Comparison of ENCODE assay signal across 24 cellular contexts in the genomic region with DNA sequence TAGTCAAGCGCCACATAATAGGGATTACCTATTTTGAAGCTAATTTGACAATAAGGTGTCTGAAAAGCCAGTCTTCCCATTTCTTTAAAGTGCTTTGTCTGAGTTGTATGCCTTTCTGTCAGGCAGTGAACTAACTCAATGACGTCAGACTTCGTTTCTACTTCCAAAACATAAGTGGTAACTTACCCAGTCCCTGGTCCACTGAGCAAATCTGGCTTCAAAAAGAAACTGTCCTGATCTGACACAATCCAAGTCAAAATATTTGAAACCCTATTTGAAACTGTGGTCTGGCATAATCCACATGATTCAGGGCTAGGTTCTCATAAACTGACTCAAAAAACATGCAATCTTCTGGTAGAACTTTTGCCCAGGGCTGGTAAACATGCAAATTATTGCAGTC. TPM values are rescaled to one million over a fixed set of nuclear protein-coding genes. Genes with fewer than 3 reads are reported as not detected.
DNase-seq lines count a peak whose midpoint lies in the region; ATAC-seq, FAIRE-seq and TF ChIP-seq lines count a peak whose summit lies in the region.
"Had no signal": no experiment of that assay in that cellular context is flagged by ENCODE, and none has a peak within 500 bp of the region (broad histone marks: within the 10 kb centered on the region; RNA-seq: fewer than 3 reads in every experiment).

No MANE protein-coding gene starts in this region.

- TF ChIP-seq RAD21 in HepG2 (CRISPR knock-in tag; IDR thresholded peaks at IDR 0.05) = no peak

- POLR2A ChIA-PET in HepG2 (lab: Yijun Ruan, JAX) = no interaction called here

- H3K4me3 ChIP-seq in HepG2 (replicated peaks in 1 of 3; ENCODE audit: insufficient read depth in 1 of 3, low read depth in 2 of 3, low read length in 3 of 3) (no peak overlapping the region), right lobe of liver (no peak overlapping the region), foreskin fibroblast (ENCODE audit: low read depth in 1 of 2, low read length in 2 of 2) (no peak overlapping the region)
- H3K4me3 ChIP-seq: skin epidermis, upper lobe of left lung had no signal

- TF ChIP-seq POLR2A in HepG2 (IDR thresholded peaks at IDR 0.05; ENCODE audit: insufficient read depth in 1 of 2, low read depth in 2 of 2, low read length in 2 of 2) (no peak), right lobe of liver (IDR thresholded peaks at IDR 0.05) (no peak)

- no peaks in the 10 kb centered on the region for H3K9me3 ChIP-seq in HepG2 (ENCODE audit: low read length)
- no peaks in the 10 kb centered on the region for H3K9me3 ChIP-seq in right lobe of liver
- H3K9me3 ChIP-seq: upper lobe of left lung had no signal

- TF ChIP-seq CTCF in HepG2 (CRISPR knock-in tag; IDR thresholded peaks at IDR 0.05) (no peak), right lobe of liver (IDR thresholded peaks at IDR 0.05) (no peak), foreskin fibroblast (IDR thresholded peaks at IDR 0.05; ENCODE audit: low read depth, low read length) (no peak)

- WGBS in HepG2 (ENCODE audit: low lambda C conversion rate) = 3% methylated on average over 3 of the region's 3 CpGs
- 89% methylated on average over 3 of the region's 3 CpGs for WGBS in right lobe of liver (ENCODE audit: insufficient coverage, low coverage, low lambda C conversion rate, missing lambda C conversion rate)

- H3K4me2 ChIP-seq in HepG2 (ENCODE audit: low read depth, low read length) = no peak overlapping the region

- H3K4me1 ChIP-seq in HepG2 (ENCODE audit: insufficient read depth, low read length) = no peaks in the 10 kb centered on the region
- H3K4me1 ChIP-seq in right lobe of liver = no peaks in the 10 kb centered on the region
- H3K4me1 ChIP-seq: upper lobe of left lung had no signal

- ATAC-seq in HepG2 = no peak
- no peak for ATAC-seq in right lobe of liver
- ATAC-seq: left colon, Panc1 had no signal

- no peak for FAIRE-seq in HepG2 (lab: Jason Lieb, UNC)
- FAIRE-seq: GM12892 had no signal

- TF ChIP-seq EP300 in HepG2 (IDR thresholded peaks at IDR 0.05; ENCODE audit: low read depth in 2 of 2, low read length in 2 of 2) (no peak), HepG2 (CRISPR knock-in tag; IDR thresholded peaks at IDR 0.05; ENCODE audit: borderline replicate concordance) (no peak)

- no TSS peak for BruUV-seq in HepG2 (replicated peaks; lab: Mats Ljungman, UMichigan)

- no peak overlapping the region for H2AFZ ChIP-seq in HepG2 (ENCODE audit: low read length)

- H3K27me3 ChIP-seq in HepG2 (ENCODE audit: control insufficient read depth in 1 of 2, insufficient read depth in 2 of 2, low read length in 2 of 2) = no peaks in the 10 kb centered on the region
- H3K27me3 ChIP-seq in right lobe of liver = no peaks in the 10 kb centered on the region
- H3K27me3 ChIP-seq: upper lobe of left lung had no signal

- intact Hi-C loops in HepG2 (cut with micrococcal nuclease; ENCODE audit: unreplicated experiment) = no loop called here
- intact Hi-C loops in right lobe of liver (cut with DNase I) = loop anchor here in 1 of 2 donors (10.0 kb wide), 1 partner anchor 162 kb away; no protein-coding TSS in a partner anchor

- H3K9ac ChIP-seq in HepG2 (ENCODE audit: insufficient read depth, low read depth, low read length) = no peak overlapping the region

- H3K79me2 ChIP-seq in HepG2 (ENCODE audit: insufficient read depth, low read length) = no peaks in the 10 kb centered on the region

- H3K36me3 ChIP-seq in HepG2 (replicated peaks in 1 of 2; ENCODE audit: control insufficient read depth in 1 of 2, insufficient read depth in 2 of 2, low read length in 2 of 2) = no peaks in the 10 kb centered on the region
- no peaks in the 10 kb centered on the region for H3K36me3 ChIP-seq in right lobe of liver
- H3K36me3 ChIP-seq: upper lobe of left lung, WERI-Rb-1 had no signal

- CTCF ChIA-PET in HepG2 (lab: Yijun Ruan, JAX; ENCODE audit: low intra/inter-chr PET ratio, low total read pairs) = no interaction called here

- in situ Hi-C loops in HepG2 (cut with HindIII; ENCODE audit: extremely low pct_ligation_motif_present, low pct_unique_long_range_greater_than_20kb) = no loop called here

- no peaks in the 10 kb centered on the region for H4K20me1 ChIP-seq in HepG2 (ENCODE audit: insufficient read depth, low read length)

- H3K27ac ChIP-seq in HepG2 (ENCODE audit: extremely low read length, insufficient read depth, low read length) (no peak overlapping the region), right lobe of liver (no peak overlapping the region)
- H3K27ac ChIP-seq: upper lobe of left lung, WERI-Rb-1 had no signal

- no peak for DNase-seq in HepG2 (ENCODE audit: low spot score)
- no peak for DNase-seq in right lobe of liver
- DNase-seq in astrocyte of the hippocampus (ENCODE audit: low read depth, low spot score) = peak; percentile 81
- DNase-seq in foreskin fibroblast = peak; percentile 23 to 44
- DNase-seq in NCI-H187 (lab: John Stamatoyannopoulos, UW) = no peak
- no peak for DNase-seq in NCI-H510A treated with DMSO at 0.1 percent for 48 hours (lab: John Stamatoyannopoulos, UW)
- DNase-seq in C1 segment of cervical spinal cord (lab: John Stamatoyannopoulos, UW) = no peak
- no peak for DNase-seq in NOMO-1 treated with dmso at 0.1 percent for 144 hours (lab: John Stamatoyannopoulos, UW; ENCODE audit: unreplicated experiment)
- DNase-seq: activated CD4-positive, alpha-beta T cell treated with anti-CD3 and anti-CD28 coated beads, Interleukin-2, amount 50 U/mL, for 4 hours; activated effector memory CD4-positive, alpha-beta T cell treated with anti-CD3 and anti-CD28 coated beads, Interleukin-2, amount 50 U/mL, for 16 hours; amygdala; erythroblast; head of caudate nucleus; left colon; MV-4-11; NCI-H1694 treated with DMSO at 0.1 percent for 48 hours; nephron progenitor cell; stimulated activated CD4-positive, alpha-beta T cell treated with anti-CD3 and anti-CD28 coated beads, Interleukin-2, amount 100 ng/mL, for 48 hours; T-helper 2 cell; upper lobe of left lung; WERI-Rb-1 had no signal

TF ChIP-seq in HepG2, 621 proteins besides CTCF, POLR2A, EP300 and RAD21:
- TF ChIP-seq CREB1 (IDR thresholded peaks at IDR 0.05) (peak; percentile 88), CREB1 (CRISPR knock-in tag; IDR thresholded peaks at IDR 0.05) (no peak), ZNF761 (CRISPR knock-in tag; conservative IDR thresholded peaks at IDR 0.05) (no peak), KDM4B (CRISPR knock-in tag; IDR thresholded peaks at IDR 0.05) (no peak), ATF7 (IDR thresholded peaks at IDR 0.05) (peak; percentile 92), ATF7 (CRISPR knock-in tag; IDR thresholded peaks at IDR 0.05) (no peak), ZNF251 (CRISPR knock-in tag; IDR thresholded peaks at IDR 0.05) (no peak)
- TF ChIP-seq, protein P1, sequence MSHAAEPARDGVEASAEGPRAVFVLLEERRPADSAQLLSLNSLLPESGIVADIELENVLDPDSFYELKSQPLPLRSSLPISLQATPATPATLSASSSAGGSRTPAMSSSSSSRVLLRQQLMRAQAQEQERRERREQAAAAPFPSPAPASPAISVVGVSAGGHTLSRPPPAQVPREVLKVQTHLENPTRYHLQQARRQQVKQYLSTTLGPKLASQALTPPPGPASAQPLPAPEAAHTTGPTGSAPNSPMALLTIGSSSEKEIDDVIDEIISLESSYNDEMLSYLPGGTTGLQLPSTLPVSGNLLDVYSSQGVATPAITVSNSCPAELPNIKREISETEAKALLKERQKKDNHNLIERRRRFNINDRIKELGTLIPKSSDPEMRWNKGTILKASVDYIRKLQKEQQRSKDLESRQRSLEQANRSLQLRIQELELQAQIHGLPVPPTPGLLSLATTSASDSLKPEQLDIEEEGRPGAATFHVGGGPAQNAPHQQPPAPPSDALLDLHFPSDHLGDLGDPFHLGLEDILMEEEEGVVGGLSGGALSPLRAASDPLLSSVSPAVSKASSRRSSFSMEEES (CRISPR knock-in tag; IDR thresholded peaks at IDR 0.05) = no peak

RNA-seq across cellular contexts. Expression of a gene that starts 34.1 kb away (rescaled TPM):
- total RNA-seq in HepG2 (2016; rRNA removed; fragmentation: Illumina TruSeq; extraction: Trizol) (not detected in 2 replicates), right lobe of liver (1 to 10 TPM in 4 of 6 experiments, under 1 TPM in 2; 0.62 to 6.4 (median 1.9) TPM)
- not detected in 2 replicates for total RNA-seq in HepG2 (2016; cell fraction: cytosol; rRNA removed; fragmentation: Illumina TruSeq; extraction: Trizol; ENCODE audit: low read depth)
- total RNA-seq in HepG2 (2016; cell fraction: insoluble cytoplasmic fraction; rRNA removed; fragmentation: Illumina TruSeq; extraction: Trizol) = not detected in 2 replicates
- not detected in 2 replicates for total RNA-seq in HepG2 (2016; cell fraction: membrane; rRNA removed; fragmentation: Illumina TruSeq; extraction: Trizol)
- total RNA-seq in HepG2 (2016; cell fraction: nucleus; rRNA removed; fragmentation: Illumina TruSeq; extraction: Trizol) = not detected in 2 replicates
- polyA plus RNA-seq in HepG2 (2011; rRNA removed) = not detected in 2 replicates
- polyA plus RNA-seq in HepG2 (2011; cell fraction: cytosol; rRNA removed) = not detected in 2 replicates
- not detected in 2 replicates for polyA plus RNA-seq in HepG2 (2011; cell fraction: nucleus; rRNA removed)
- not detected in 2 replicates for polyA plus RNA-seq in HepG2 (2012)
- not detected in 2 replicates for polyA plus RNA-seq in HepG2 (2016; cell fraction: cytosol; fragmentation: Illumina TruSeq; extraction: Trizol; ENCODE audit: low read depth)
- not detected in 2 replicates for polyA plus RNA-seq in HepG2 (2016; cell fraction: insoluble cytoplasmic fraction; fragmentation: Illumina TruSeq; extraction: Trizol; ENCODE audit: low read depth)
- polyA plus RNA-seq in HepG2 (2016; cell fraction: membrane; fragmentation: Illumina TruSeq; extraction: Trizol; ENCODE audit: low read depth) = not detected in 2 replicates
- not detected in 2 replicates for polyA plus RNA-seq in HepG2 (2016; cell fraction: nucleus; fragmentation: Illumina TruSeq; extraction: Trizol; ENCODE audit: insufficient read depth, low read depth)
- 0.19 TPM in 1 of 2 replicates, not detected in the other for polyA minus RNA-seq in HepG2 (2011; rRNA and poly(A)+ RNA removed; ENCODE audit: low replicate concordance)
- polyA minus RNA-seq in HepG2 (2011; cell fraction: cytosol; rRNA and poly(A)+ RNA removed) = not detected in 2 replicates
- polyA minus RNA-seq in HepG2 (2011; cell fraction: nucleus; rRNA and poly(A)+ RNA removed) = not detected in 2 replicates

Comparison
In these comparisons a context has a peak if more than half of its experiments do, and no peak if none do; other contexts are left out.
1. DNase-seq: peak in astrocyte of the hippocampus (single experiment) and foreskin fibroblast (2 of 2); none in HepG2 (single experiment), right lobe of liver (0 of 3), NCI-H187 (0 of 2), NCI-H510A treated with DMSO at 0.1 percent for 48 hours (single experiment), C1 segment of cervical spinal cord (0 of 14) and NOMO-1 treated with dmso at 0.1 percent for 144 hours (single experiment).